Comparison of ENCODE assay signal across 13 cellular contexts in the genomic region with DNA sequence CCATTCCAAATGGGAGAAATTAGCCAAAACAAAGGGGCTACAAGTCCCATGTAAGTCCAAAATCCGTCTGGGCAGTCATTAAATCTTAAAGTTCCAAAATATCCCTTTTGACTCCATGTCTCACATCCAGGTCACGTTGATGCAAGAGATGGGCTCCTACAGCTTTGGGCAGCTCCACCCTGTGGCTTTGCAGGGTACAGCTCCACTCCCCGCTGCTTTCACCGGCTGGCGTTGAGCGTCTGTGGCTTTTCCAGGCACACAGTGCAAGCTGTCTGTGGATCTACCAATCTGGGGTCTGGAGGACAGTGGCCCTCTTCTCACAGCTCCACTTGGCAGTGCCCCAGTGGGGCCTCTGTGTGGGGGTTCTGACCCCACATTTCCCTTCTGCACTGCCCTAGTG. TPM values are rescaled to one million over a fixed set of nuclear protein-coding genes. Genes with fewer than 3 reads are reported as not detected.
DNase-seq lines count a peak whose midpoint lies in the region; ATAC-seq and TF ChIP-seq lines count a peak whose summit lies in the region.
"Had no signal": no experiment of that assay in that cellular context is flagged by ENCODE, and none has a peak within 500 bp of the region (broad histone marks: within the 10 kb centered on the region; RNA-seq: fewer than 3 reads in every experiment).

No MANE protein-coding gene starts in this region.

- H3K4me3 ChIP-seq in BJ (ENCODE audit: low read depth, low read length): no peak overlapping the region
- H3K4me3 ChIP-seq in GM23338: no peak overlapping the region
- H3K4me3 ChIP-seq in OCI-LY7 (ENCODE audit: low read depth, low read length, poor library complexity, severe bottlenecking): no peak overlapping the region
- H3K4me3 ChIP-seq in fibroblast of the aortic adventitia (ENCODE audit: low read depth, low read length): no peak overlapping the region
- H3K4me3 ChIP-seq: Peyer's patch had no signal

- intact Hi-C loops in OCI-LY7 (cut with micrococcal nuclease; ENCODE audit: unreplicated experiment): no loop called here

- H3K9me3 Mint-ChIP-seq in GM23338 (peaks cover 30% of the 10 kb centered on the region), mesothelial cell of epicardium (peaks cover 19% of the 10 kb centered on the region)
- H3K9me3 Mint-ChIP-seq: activated CD4-positive, alpha-beta memory T cell treated with anti-CD3 and anti-CD28 coated beads, Interleukin-2, amount 10 ng/mL, durations not matched to agents 7 days and 5 days; stimulated activated memory B cell treated with anti-CD40 and anti-IgM and Interleukin-4, amounts not matched to agents 10 μg/mL and 1 μg/mL and 100 μg/mL, for 72 hours had no signal

- H3K9me2 ChIP-seq in GM23338 (ENCODE audit: insufficient read depth) (peaks cover 9% of the 10 kb centered on the region; the same call in 1 of the 2 replicates), OCI-LY7 (ENCODE audit: insufficient read depth, low read length) (no peaks in the 10 kb centered on the region)

- H4K20me1 ChIP-seq in GM23338 (replicated peaks; ENCODE audit: insufficient read depth) (no peaks in the 10 kb centered on the region), OCI-LY7 (ENCODE audit: insufficient read depth, low read length) (no peaks in the 10 kb centered on the region)

- peak overlapping the region; percentile 75 for H3K27ac Mint-ChIP-seq in GM23338
- no peak overlapping the region for H3K27ac Mint-ChIP-seq in mesothelial cell of epicardium
- H3K27ac Mint-ChIP-seq: activated CD4-positive, alpha-beta memory T cell treated with anti-CD3 and anti-CD28 coated beads, Interleukin-2, amount 10 ng/mL, durations not matched to agents 7 days and 5 days; stimulated activated memory B cell treated with anti-CD40 and anti-IgM and Interleukin-4, amounts not matched to agents 10 μg/mL and 1 μg/mL and 100 μg/mL, for 72 hours had no signal

- no peak overlapping the region for H3K4me2 ChIP-seq in GM23338
- H3K4me2 ChIP-seq in OCI-LY7 (ENCODE audit: low read length): 0 out of 2 replicates have a peak overlapping the region, but pooled peaks have one; percentile 13

- H3K4me1 Mint-ChIP-seq in GM23338: no peaks in the 10 kb centered on the region
- H3K4me1 Mint-ChIP-seq in mesothelial cell of epicardium: no peaks in the 10 kb centered on the region
- H3K4me1 Mint-ChIP-seq: activated CD4-positive, alpha-beta memory T cell treated with anti-CD3 and anti-CD28 coated beads, Interleukin-2, amount 10 ng/mL, durations not matched to agents 7 days and 5 days; stimulated activated memory B cell treated with anti-CD40 and anti-IgM and Interleukin-4, amounts not matched to agents 10 μg/mL and 1 μg/mL and 100 μg/mL, for 72 hours had no signal

- no peaks in the 10 kb centered on the region for H3K4me1 ChIP-seq in GM23338 (ENCODE audit: insufficient read depth)
- peaks cover 25% of the 10 kb centered on the region for H3K4me1 ChIP-seq in OCI-LY7 (ENCODE audit: insufficient read depth, low read length, poor library complexity, severe bottlenecking)
- H3K4me1 ChIP-seq: Peyer's patch had no signal

- no peak overlapping the region for H3K4me3 Mint-ChIP-seq in GM23338
- H3K4me3 Mint-ChIP-seq in mesothelial cell of epicardium: no peak overlapping the region
- H3K4me3 Mint-ChIP-seq: activated CD4-positive, alpha-beta memory T cell treated with anti-CD3 and anti-CD28 coated beads, Interleukin-2, amount 10 ng/mL, durations not matched to agents 7 days and 5 days; stimulated activated memory B cell treated with anti-CD40 and anti-IgM and Interleukin-4, amounts not matched to agents 10 μg/mL and 1 μg/mL and 100 μg/mL, for 72 hours had no signal

- 0 out of 2 replicates have a peak, but pooled peaks cover 5% of the 10 kb centered on the region for H3K9me3 ChIP-seq in OCI-LY7 (ENCODE audit: low read length)
- H3K9me3 ChIP-seq: Peyer's patch had no signal

- H3K36me3 Mint-ChIP-seq in GM23338 (ENCODE audit: low read depth): peaks cover 12% of the 10 kb centered on the region
- H3K36me3 Mint-ChIP-seq in mesothelial cell of epicardium: peaks cover 3% of the 10 kb centered on the region
- H3K36me3 Mint-ChIP-seq: stimulated activated memory B cell treated with anti-CD40 and anti-IgM and Interleukin-4, amounts not matched to agents 10 μg/mL and 1 μg/mL and 100 μg/mL, for 72 hours had no signal

- H3K27me3 ChIP-seq in BJ (ENCODE audit: control insufficient read depth, insufficient read depth, low read length): no peaks in the 10 kb centered on the region
- no peaks in the 10 kb centered on the region for H3K27me3 ChIP-seq in GM23338 (ENCODE audit: insufficient read depth)
- H3K27me3 ChIP-seq: Peyer's patch had no signal

- H3K27ac ChIP-seq in GM23338 (ENCODE audit: low read depth) (no peak overlapping the region), OCI-LY7 (ENCODE audit: low read depth, low read length, poor library complexity, severe bottlenecking) (no peak overlapping the region)
- H3K27ac ChIP-seq: Peyer's patch had no signal

- H3F3A ChIP-seq in GM23338 (replicated peaks; ENCODE audit: low read depth): no peaks in the 10 kb centered on the region

- H3K27me3 Mint-ChIP-seq in GM23338 (ENCODE audit: insufficient read depth, low read depth, poor library complexity): peaks cover 3% of the 10 kb centered on the region
- no peaks in the 10 kb centered on the region for H3K27me3 Mint-ChIP-seq in mesothelial cell of epicardium (ENCODE audit: low read depth)
- H3K27me3 Mint-ChIP-seq: stimulated activated memory B cell treated with anti-CD40 and anti-IgM and Interleukin-4, amounts not matched to agents 10 μg/mL and 1 μg/mL and 100 μg/mL, for 72 hours had no signal

- DNase-seq in BJ (ENCODE audit: low read depth) (no peak), GM23338 (ENCODE audit: low spot score) (peak; percentile 68), OCI-LY7 (ENCODE audit: low spot score) (peak; percentile 29), fibroblast of the aortic adventitia (ENCODE audit: low read depth) (peak; percentile 7), mesothelial cell of epicardium (ENCODE audit: low spot score in 2 of 2, unreplicated experiment in 2 of 2) (no peak), NCI-H1105 treated with DMSO at 0.1 percent for 48 hours (lab: John Stamatoyannopoulos, UW) (no peak)
- DNase-seq: activated CD4-positive, alpha-beta memory T cell treated with anti-CD3 and anti-CD28 coated beads, Interleukin-2, amount 10 ng/mL, durations not matched to agents 7 days and 5 days; Peyer's patch had no signal

- ATAC-seq in GM23338 (peak; percentile 92), GM18861 (IDR thresholded peaks at IDR 0.05; ENCODE audit: unreplicated experiment) (no peak)
- no peak for ATAC-seq in activated CD4-positive, CD25-positive, alpha-beta regulatory T cell treated with anti-CD3 and anti-CD28 coated beads, Interleukin-2, amount 50 U/mL, for 24 hours
- ATAC-seq: stimulated activated memory B cell treated with anti-CD40 and anti-IgM and Interleukin-4, amounts not matched to agents 10 μg/mL and 1 μg/mL and 100 μg/mL, for 72 hours had no signal

- TF ChIP-seq CTCF in BJ (IDR thresholded peaks at IDR 0.05; ENCODE audit: insufficient read depth, low read depth, low read length) (peak; percentile 25; the same call in 1 of the 2 replicates), GM23338 (conservative IDR thresholded peaks at IDR 0.05; ENCODE audit: low read depth in 2 of 2) (peak; percentile 54 to 69), OCI-LY7 (conservative IDR thresholded peaks at IDR 0.05; ENCODE audit: low read length) (peak; percentile 68), fibroblast of the aortic adventitia (IDR thresholded peaks at IDR 0.05; ENCODE audit: insufficient read depth, low read length) (peak; percentile 44), mesothelial cell of epicardium (IDR thresholded peaks at IDR 0.05; ENCODE audit: unreplicated experiment) (no peak)

- BruUV-seq in OCI-LY7 (replicated peaks; lab: Mats Ljungman, UMichigan): no TSS peak

- H3K36me3 ChIP-seq in BJ (ENCODE audit: control insufficient read depth, insufficient read depth, low read length): no peaks in the 10 kb centered on the region
- H3K36me3 ChIP-seq in GM23338 (ENCODE audit: insufficient read depth): no peaks in the 10 kb centered on the region; the same call in 1 of the 2 replicates
- no peaks in the 10 kb centered on the region for H3K36me3 ChIP-seq in OCI-LY7 (ENCODE audit: insufficient read depth, low read length)
- H3K36me3 ChIP-seq: Peyer's patch had no signal

- POLR2A ChIA-PET in BJ (lab: Charles Lee): no interaction called here
- POLR2A ChIA-PET in OCI-LY7 (lab: Charles Lee): interaction anchor here (1.0 kb wide), 2 partner anchors 11 to 26 kb away, joined by 3 to 4 read pairs; no protein-coding TSS in a partner anchor

- CTCF ChIA-PET in BJ (lab: Yijun Ruan, JAX) (no interaction called here), OCI-LY7 (lab: Charles Lee; ENCODE audit: unreplicated experiment) (no interaction called here)

- H2AFZ ChIP-seq in GM23338 (peak overlapping the region; percentile 87), OCI-LY7 (ENCODE audit: low read length) (peak overlapping the region; percentile 59)

- no peaks in the 10 kb centered on the region for H3K79me2 ChIP-seq in GM23338 (replicated peaks; ENCODE audit: insufficient read depth)
- H3K79me2 ChIP-seq in OCI-LY7 (ENCODE audit: insufficient read depth, low read depth, low read length): no peaks in the 10 kb centered on the region

TF ChIP-seq in GM23338, 12 proteins besides CTCF, POLR2A, EP300 and RAD21:
- no peak for TF ChIP-seq STAT1 (IDR thresholded peaks at IDR 0.05; ENCODE audit: unreplicated experiment)
- no peak for TF ChIP-seq ZNF331 (CRISPR knock-in tag; IDR thresholded peaks at IDR 0.05; ENCODE audit: low read depth)

RNA-seq across cellular contexts. Expression of gene PRG4, which starts 51.3 kb away (rescaled TPM):
- polyA plus RNA-seq in BJ (2011; rRNA removed): 0.01 TPM in 2 replicates
- polyA minus RNA-seq in BJ (2011; rRNA and poly(A)+ RNA removed): not detected in 2 replicates
- 0.07 TPM in 1 of 2 replicates, not detected in the other for total RNA-seq in GM23338 (2014; rRNA removed; shearing (Covaris generic))
- polyA plus RNA-seq in GM23338 (2016; fragmentation: Nextera tagmentation; extraction: Ambion mirVana): 0.11 and 0.12 TPM in 2 replicates
- 0.03 and 0.26 TPM in 2 replicates for total RNA-seq in OCI-LY7 (2014; rRNA removed; shearing (Covaris generic))
- total RNA-seq in OCI-LY7 (2022): not detected in 2 replicates
- 2.0 and 3.5 TPM in 2 replicates for total RNA-seq in fibroblast of the aortic adventitia (ENCODE audit: low replicate concordance)
- 0.04 TPM in 2 of 3 replicates, not detected in the other for total RNA-seq in mesothelial cell of epicardium
- total RNA-seq: astrocyte, Peyer's patch, skeletal muscle tissue had no signal

Comparison
In these comparisons a context has a peak if more than half of its experiments do, and no peak if none do; other contexts are left out.
1. DNase-seq: peak in GM23338 (single experiment), OCI-LY7 (single experiment) and fibroblast of the aortic adventitia (single experiment); none in BJ (single experiment), mesothelial cell of epicardium (0 of 2) and NCI-H1105 treated with DMSO at 0.1 percent for 48 hours (single experiment).